In genomic region chr20:1434571-1435336, GRCh38 we compare ENCODE assay signal across 8 cellular contexts. TPM values are rescaled to one million over a fixed set of nuclear protein-coding genes. Genes with fewer than 3 reads are reported as not detected.
DNase-seq lines count a peak whose midpoint lies in the region; ATAC-seq and TF ChIP-seq lines count a peak whose summit lies in the region.

No MANE protein-coding gene starts in this region.

- 61 to 73% (median 67%) methylated on average over 2 of the region's 2 CpGs for whole genome bisulfite sequencing in heart left ventricle, 4 donors

- H3K36me3 Mint-ChIP-seq in type B pancreatic cell: peaks cover 4% of the 10 kb centered on the region

- H3K4me3 Mint-ChIP-seq in type B pancreatic cell: no peak overlapping the region

- TF ChIP-seq CTCF in AG09309 (IDR thresholded peaks at IDR 0.05; ENCODE audit: control insufficient read depth, insufficient read depth, low read depth, low read length, missing control alignments) (no peak), heart left ventricle (IDR thresholded peaks at IDR 0.05) (no peak), type B pancreatic cell (conservative IDR thresholded peaks at IDR 0.05) (no peak)

- peaks cover 0 to 15% (median under 1%) of the 10 kb centered on the region in 9 donors for H3K36me3 ChIP-seq in heart left ventricle

- TF ChIP-seq POLR2A in heart left ventricle (IDR thresholded peaks at IDR 0.05): no peak

- peak; percentile 92 for ATAC-seq in GM18520 (IDR thresholded peaks at IDR 0.05; ENCODE audit: unreplicated experiment)
- ATAC-seq in HG03025 (IDR thresholded peaks at IDR 0.05; ENCODE audit: low FRiP score, unreplicated experiment): peak; percentile 80
- peak in 3 of 4 donors; percentile 33 to 75 (median 66) for ATAC-seq in heart left ventricle

- H3K27me3 ChIP-seq in heart left ventricle: no peaks in the 10 kb centered on the region

- no peak overlapping the region for H3K27ac ChIP-seq in heart left ventricle

- intact Hi-C loops in heart left ventricle (cut with DNase I): loop anchor here in 2 of 10 donors (2.0 to 5.0 kb wide), 2 partner anchors 42 to 122 kb away; partner anchors contain the start of gene FKBP1A (in 1 of the 2)

- H3K4me3 ChIP-seq in AG09309 (ENCODE audit: control insufficient read depth, low read depth, low read length) (no peak overlapping the region), heart left ventricle (no peak overlapping the region)

- H3K9me3 Mint-ChIP-seq in type B pancreatic cell: no peaks in the 10 kb centered on the region

- H3K4me1 Mint-ChIP-seq in type B pancreatic cell (ENCODE audit: unreplicated experiment): peaks cover 4% of the 10 kb centered on the region

- H3K4me1 ChIP-seq in heart left ventricle: peaks cover 0 to 16% (median 0%) of the 10 kb centered on the region in 12 donors

- DNase-seq in AG09309 (ENCODE audit: low read depth): peak; percentile 71
- DNase-seq in NCI-H526 treated with DMSO at 0.1 percent for 48 hours (lab: John Stamatoyannopoulos, UW): peak; percentile 67
- peak; percentile 71 for DNase-seq in activated CD8-positive, alpha-beta memory T cell treated with anti-CD3 and anti-CD28 coated beads, Interleukin-2, amount 50 U/mL, for 48 hours
- peak in 1 of 5 donors; percentile 42 for DNase-seq in heart left ventricle
- DNase-seq in stimulated activated CD8-positive, alpha-beta memory T cell treated with anti-CD3 and anti-CD28 coated beads, Interleukin-7, amount 100 ng/mL, for 48 hours (ENCODE audit: extremely low read depth in 1 of 2, low read depth in 1 of 2): peak; percentile 32 to 61
- no peak for DNase-seq in type B pancreatic cell (ENCODE audit: extremely low spot score, unreplicated experiment)

- peaks cover 9% of the 10 kb centered on the region for H3K27me3 Mint-ChIP-seq in type B pancreatic cell

- H3K27ac Mint-ChIP-seq in type B pancreatic cell: no peak overlapping the region

- H3K9me3 ChIP-seq in heart left ventricle: no peaks in the 10 kb centered on the region

RNA-seq across cellular contexts. Expression of gene NSFL1C, which starts 31.9 kb away (rescaled TPM):
- total RNA-seq in heart left ventricle (10 to 100 TPM; 27.9 to 66.6 (median 62.1) TPM), type B pancreatic cell (ENCODE audit: low replicate concordance) (79.2 and 81.0 TPM in 2 replicates)
- polyA plus RNA-seq in heart left ventricle: 10 to 100 TPM; 30.6 to 55.8 TPM

RNA-seq across cellular contexts. Expression of gene FKBP1A, which starts 41.9 kb away (rescaled TPM):
- 100 to 1,000 TPM in 8 of 9 donors, 10 to 100 TPM in 1; 71.3 to 316 (median 144) TPM for total RNA-seq in heart left ventricle
- polyA plus RNA-seq in heart left ventricle: 100 to 1,000 TPM in 1 of 2 donors, 10 to 100 TPM in 1; 89.6 to 401 TPM
- 149 and 177 TPM in 2 replicates for total RNA-seq in type B pancreatic cell (ENCODE audit: low replicate concordance)

RNA-seq across cellular contexts. Expression of gene SIRPB2, which starts 56.5 kb away (rescaled TPM):
- total RNA-seq in heart left ventricle (10 to 100 TPM in 1 of 9 donors, 1 to 10 TPM in 6, under 1 TPM in 2; 0.74 to 11.9 (median 2.4) TPM), type B pancreatic cell (ENCODE audit: low replicate concordance) (not detected in 2 replicates)
- polyA plus RNA-seq in heart left ventricle: 1 to 10 TPM; 1.5 to 2.1 TPM
